ENCODE assay signal across 8 cellular contexts in the genomic region with DNA sequence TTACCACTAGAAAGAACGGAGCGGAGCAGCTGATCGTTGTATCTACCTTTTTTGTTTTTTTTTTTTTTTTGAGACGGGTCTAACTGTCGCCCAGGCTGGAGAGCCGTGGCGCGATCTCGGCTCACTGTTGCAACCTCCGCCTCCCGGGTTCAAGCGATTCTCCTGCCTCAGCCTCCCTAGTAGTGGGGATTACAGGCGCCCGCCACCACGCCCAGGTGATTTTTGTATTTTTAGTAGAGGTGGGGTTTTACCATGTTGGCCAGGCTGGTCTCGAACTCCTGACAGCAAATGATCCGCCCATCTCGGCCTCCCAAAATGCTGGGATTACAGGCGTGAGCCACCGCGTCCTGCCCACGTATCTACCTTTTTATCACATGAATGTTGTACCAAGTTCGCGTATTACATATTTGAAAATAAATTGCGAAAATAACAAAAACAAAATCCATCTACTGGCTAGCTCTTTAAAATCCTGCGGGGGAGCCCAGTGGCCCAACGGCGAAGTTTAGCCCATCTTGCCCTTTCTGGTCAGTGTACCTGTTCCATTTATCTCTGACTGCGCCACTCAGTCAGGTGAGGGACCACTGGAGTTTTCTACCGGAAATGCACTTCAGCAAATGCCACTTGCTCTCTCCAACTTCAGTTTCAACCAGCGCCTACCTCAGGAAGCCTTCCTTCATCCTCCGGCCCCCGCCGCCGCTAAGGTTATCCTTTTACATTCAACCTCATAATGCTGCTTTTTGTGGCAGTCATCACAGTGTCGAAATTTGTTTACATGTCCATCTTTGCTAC. TPM values are rescaled to one million over a fixed set of nuclear protein-coding genes. Genes with fewer than 3 reads are reported as not detected.
DNase-seq lines count a peak whose midpoint lies in the region; ATAC-seq, FAIRE-seq and TF ChIP-seq lines count a peak whose summit lies in the region.

No MANE protein-coding gene starts in this region.

- H3K9ac ChIP-seq in mammary epithelial cell (ENCODE audit: insufficient read depth, low read length), result peak overlapping the region; percentile 91
- H3K9ac ChIP-seq in HepG2 (ENCODE audit: insufficient read depth, low read depth, low read length), result peak overlapping the region; percentile 81

- intact Hi-C loops in mammary epithelial cell (cut with micrococcal nuclease) (no loop called here), HepG2 (cut with micrococcal nuclease; ENCODE audit: unreplicated experiment) (no loop called here)

- TF ChIP-seq EP300 in HepG2 (IDR thresholded peaks at IDR 0.05; ENCODE audit: low read depth in 2 of 2, low read length in 2 of 2) (no peak), HepG2 (CRISPR knock-in tag; IDR thresholded peaks at IDR 0.05; ENCODE audit: borderline replicate concordance) (no peak)

- BruUV-seq in mammary epithelial cell (replicated peaks; lab: Mats Ljungman, UMichigan), result TSS peak; percentile 71
- BruUV-seq in HepG2 (replicated peaks; lab: Mats Ljungman, UMichigan), result TSS peak; percentile 72

- no peak for FAIRE-seq in HepG2 (lab: Jason Lieb, UNC)

- no peak; the same call in 2 of the 3 replicates for ATAC-seq in HepG2

- POLR2A ChIA-PET in RWPE1 (lab: Yijun Ruan, JAX; ENCODE audit: low non-redundant PET), result no interaction called here
- POLR2A ChIA-PET in HepG2 (lab: Yijun Ruan, JAX), result interaction anchor here (1.2 kb wide), 1 partner anchor 19 kb away, joined by 3 read pairs; no protein-coding TSS in a partner anchor

- H3K27me3 ChIP-seq in mammary epithelial cell (ENCODE audit: insufficient read depth, low read length) (no peaks in the 10 kb centered on the region), HepG2 (ENCODE audit: control insufficient read depth in 1 of 2, insufficient read depth in 2 of 2, low read length in 2 of 2) (no peaks in the 10 kb centered on the region; a peak in 1 of 5 replicates)

- peak overlapping the region; percentile 74 for H3K4me2 ChIP-seq in mammary epithelial cell (ENCODE audit: insufficient read depth, low read depth, low read length)
- H3K4me2 ChIP-seq in HepG2 (ENCODE audit: low read depth, low read length), result peak overlapping the region; percentile 79

- H3K4me1 ChIP-seq in mammary epithelial cell (ENCODE audit: insufficient read depth, low read length), result peaks cover 7% of the 10 kb centered on the region
- H3K4me1 ChIP-seq in HepG2 (ENCODE audit: insufficient read depth, low read length), result peaks cover 30% of the 10 kb centered on the region

- no peak for TF ChIP-seq CTCF in RWPE1 (conservative IDR thresholded peaks at IDR 0.05; ENCODE audit: low read depth)
- no peak for TF ChIP-seq CTCF in mammary epithelial cell (conservative IDR thresholded peaks at IDR 0.05 in 1 of 2, IDR thresholded peaks at IDR 0.05 in 1 of 2; ENCODE audit: extremely low read depth in 1 of 2, insufficient read depth in 1 of 2, low read depth in 1 of 2, low read length in 2 of 2)
- no peak for TF ChIP-seq CTCF in HepG2 (CRISPR knock-in tag; IDR thresholded peaks at IDR 0.05)

- no peak for TF ChIP-seq POLR2A in HepG2 (IDR thresholded peaks at IDR 0.05; ENCODE audit: insufficient read depth in 1 of 2, low read depth in 2 of 2, low read length in 2 of 2)

- peaks cover 54% of the 10 kb centered on the region for H3K79me2 ChIP-seq in mammary epithelial cell (ENCODE audit: insufficient read depth, low read length)
- H3K79me2 ChIP-seq in HepG2 (ENCODE audit: insufficient read depth, low read length), result peaks cover 31% of the 10 kb centered on the region

- H3K9me3 ChIP-seq in mammary epithelial cell (replicated peaks; ENCODE audit: insufficient read depth, low read length) (no peaks in the 10 kb centered on the region), HepG2 (ENCODE audit: low read length) (no peaks in the 10 kb centered on the region)

- H4K20me1 ChIP-seq in mammary epithelial cell (ENCODE audit: insufficient read depth, low read length), result no peaks in the 10 kb centered on the region
- H4K20me1 ChIP-seq in HepG2 (ENCODE audit: insufficient read depth, low read length), result peaks cover 13% of the 10 kb centered on the region; the same call in 1 of the 2 replicates

- dilution Hi-C loops in mammary epithelial cell (cut with HindIII; ENCODE audit: low sequenced_read_pairs), result no loop called here

- H3K4me3 ChIP-seq in mammary epithelial cell (replicated peaks in 1 of 3; ENCODE audit: insufficient read depth in 1 of 3, low read depth in 2 of 3, low read length in 3 of 3) (peak overlapping the region; percentile 63 to 82 (median 74)), HepG2 (replicated peaks in 1 of 3; ENCODE audit: insufficient read depth in 1 of 3, low read depth in 2 of 3, low read length in 3 of 3) (peak overlapping the region; percentile 70 to 89 (median 82))

- H3K27ac ChIP-seq in RWPE1, result peak overlapping the region; percentile 100
- peak overlapping the region; percentile 80 for H3K27ac ChIP-seq in mammary epithelial cell (ENCODE audit: insufficient read depth, low read depth, low read length)
- H3K27ac ChIP-seq in HepG2 (ENCODE audit: extremely low read length, insufficient read depth, low read length), result peak overlapping the region; percentile 94

- CTCF ChIA-PET in RWPE1 (lab: Yijun Ruan, JAX), result no interaction called here
- CTCF ChIA-PET in mammary epithelial cell (lab: Charles Lee; ENCODE audit: low non-redundant PET), result no interaction called here
- CTCF ChIA-PET in HepG2 (lab: Yijun Ruan, JAX; ENCODE audit: low intra/inter-chr PET ratio, low total read pairs), result no interaction called here

- DNase-seq in activated T-cell treated with anti-CD3 and anti-CD28 coated beads for 1 hour (ENCODE audit: low read depth) (peak; percentile 11), activated T-cell treated with anti-CD3 and anti-CD28 coated beads for 4 hours (no peak), RWPE1 (ENCODE audit: low spot score) (peak; percentile 19), mammary epithelial cell (no peak), HepG2 (ENCODE audit: low spot score) (peak; percentile 15), NCI-H2107 (lab: John Stamatoyannopoulos, UW) (no peak), DMS 273 treated with DMSO at 0.1 percent for 48 hours (lab: John Stamatoyannopoulos, UW) (no peak)
- peak; percentile 4 for DNase-seq in stimulated activated naive CD4-positive, alpha-beta T cell treated with Interleukin-2 at 50 U/mL for 16 hours (lab: John Stamatoyannopoulos, UW)

- in situ Hi-C loops in mammary epithelial cell (cut with MboI; ENCODE audit: low sequenced_read_pairs in 2 of 2) (no loop called here), HepG2 (cut with HindIII; ENCODE audit: extremely low pct_ligation_motif_present, low pct_unique_long_range_greater_than_20kb) (no loop called here)

- no peak for TF ChIP-seq RAD21 in HepG2 (CRISPR knock-in tag; IDR thresholded peaks at IDR 0.05)

- H2AFZ ChIP-seq in mammary epithelial cell (ENCODE audit: low read depth, low read length) (peak overlapping the region; percentile 82), HepG2 (ENCODE audit: low read length) (no peak overlapping the region)

- H3K36me3 ChIP-seq in mammary epithelial cell (ENCODE audit: insufficient read depth, low read length) (peaks cover 8% of the 10 kb centered on the region), HepG2 (replicated peaks in 1 of 2; ENCODE audit: control insufficient read depth in 1 of 2, insufficient read depth in 2 of 2, low read length in 2 of 2) (peaks cover 0 to 2% of the 10 kb centered on the region in 2 experiments; a peak in 1 of 5 replicates)

- WGBS in mammary epithelial cell (ENCODE audit: low coverage, missing lambda C conversion rate), result 57% methylated on average over 27 of the region's 36 CpGs
- 67% methylated on average over 36 of the region's 36 CpGs for WGBS in HepG2 (ENCODE audit: low lambda C conversion rate)

TF ChIP-seq in HepG2, 621 proteins besides CTCF, POLR2A, EP300 and RAD21 (continues in another document):
- no peak for TF ChIP-seq MTA3 (CRISPR knock-in tag; IDR thresholded peaks at IDR 0.05)

RNA-seq across cellular contexts. Expression of gene EIF3J, which starts 1.2 kb away (rescaled TPM):
- 100 to 1,000 TPM in 1 of 2 donors, 10 to 100 TPM in 1; 30.5 to 105 TPM for total RNA-seq in mammary epithelial cell
- polyA plus RNA-seq in mammary epithelial cell, result 49.4 TPM
- polyA minus RNA-seq in mammary epithelial cell, result 28.5 TPM
- total RNA-seq in HepG2 (2016; rRNA removed; fragmentation: Illumina TruSeq; extraction: Trizol), result 69.2 and 105 TPM in 2 replicates
- total RNA-seq in HepG2 (2016; cell fraction: cytosol; rRNA removed; fragmentation: Illumina TruSeq; extraction: Trizol; ENCODE audit: low read depth), result 16.1 and 18.9 TPM in 2 replicates
- 77.9 and 106 TPM in 2 replicates for total RNA-seq in HepG2 (2016; cell fraction: insoluble cytoplasmic fraction; rRNA removed; fragmentation: Illumina TruSeq; extraction: Trizol)
- 41.7 and 51.2 TPM in 2 replicates for total RNA-seq in HepG2 (2016; cell fraction: membrane; rRNA removed; fragmentation: Illumina TruSeq; extraction: Trizol)
- total RNA-seq in HepG2 (2016; cell fraction: nucleus; rRNA removed; fragmentation: Illumina TruSeq; extraction: Trizol), result 48.7 and 56.0 TPM in 2 replicates
- polyA plus RNA-seq in HepG2 (2011; rRNA removed), result 45.2 and 51.7 TPM in 2 replicates
- 23.3 and 41.0 TPM in 2 replicates for polyA plus RNA-seq in HepG2 (2011; cell fraction: cytosol; rRNA removed)
- 16.0 and 23.8 TPM in 2 replicates for polyA plus RNA-seq in HepG2 (2011; cell fraction: nucleus; rRNA removed)
- polyA plus RNA-seq in HepG2 (2012), result 72.7 and 92.6 TPM in 2 replicates
- 19.2 and 23.1 TPM in 2 replicates for polyA plus RNA-seq in HepG2 (2016; cell fraction: cytosol; fragmentation: Illumina TruSeq; extraction: Trizol; ENCODE audit: low read depth)
- 189 and 199 TPM in 2 replicates for polyA plus RNA-seq in HepG2 (2016; cell fraction: insoluble cytoplasmic fraction; fragmentation: Illumina TruSeq; extraction: Trizol; ENCODE audit: low read depth)
- polyA plus RNA-seq in HepG2 (2016; cell fraction: membrane; fragmentation: Illumina TruSeq; extraction: Trizol; ENCODE audit: low read depth), result 38.7 and 43.5 TPM in 2 replicates
- polyA plus RNA-seq in HepG2 (2016; cell fraction: nucleus; fragmentation: Illumina TruSeq; extraction: Trizol; ENCODE audit: insufficient read depth, low read depth), result 92.1 and 94.0 TPM in 2 replicates
- 39.8 and 76.3 TPM in 2 replicates for polyA minus RNA-seq in HepG2 (2011; rRNA and poly(A)+ RNA removed; ENCODE audit: low replicate concordance)
- polyA minus RNA-seq in HepG2 (2011; cell fraction: cytosol; rRNA and poly(A)+ RNA removed), result 33.9 and 34.6 TPM in 2 replicates
- polyA minus RNA-seq in HepG2 (2011; cell fraction: nucleus; rRNA and poly(A)+ RNA removed), result 44.8 and 55.7 TPM in 2 replicates

Comparison
In these comparisons a context has a peak if more than half of its experiments do, and no peak if none do; other contexts are left out.
1. DNase-seq: peak in activated T-cell treated with anti-CD3 and anti-CD28 coated beads for 1 hour (single experiment), RWPE1 (single experiment), HepG2 (single experiment) and stimulated activated naive CD4-positive, alpha-beta T cell treated with Interleukin-2 at 50 U/mL for 16 hours (single experiment); none in activated T-cell treated with anti-CD3 and anti-CD28 coated beads for 4 hours (single experiment), mammary epithelial cell (single experiment), NCI-H2107 (single experiment) and DMS 273 treated with DMSO at 0.1 percent for 48 hours (single experiment).
2. Peak in every context shown above with its lines, with median percentiles within 50 percentile points of each other: H3K27ac ChIP-seq.